Comparison of ENCODE assay signal across 20 cellular contexts in genomic region chr17:28839221-28839620, GRCh38. TPM values are rescaled to one million over a fixed set of nuclear protein-coding genes. Genes with fewer than 3 reads are reported as not detected.
DNase-seq lines count a peak whose midpoint lies in the region; ATAC-seq and TF ChIP-seq lines count a peak whose summit lies in the region.
"Had no signal": no experiment of that assay in that cellular context is flagged by ENCODE, and none has a peak within 500 bp of the region (broad histone marks: within the 10 kb centered on the region; RNA-seq: fewer than 3 reads in every experiment).

No MANE protein-coding gene starts in this region.

- H3K27ac ChIP-seq in BLaER1 (peak overlapping the region; percentile 22; the same call in 1 of the 2 replicates), GM23338 (ENCODE audit: low read depth) (peak overlapping the region; percentile 32; the same call in 1 of the 2 replicates), mesenchymal stem cell (ENCODE audit: low read length, poor library complexity, severe bottlenecking) (peak overlapping the region; percentile 16), Karpas-422 (ENCODE audit: low read length) (no peak overlapping the region)
- H3K27ac ChIP-seq: breast epithelium, esophagus squamous epithelium, suprapubic skin had no signal

- H3K4me1 ChIP-seq in BLaER1 (peaks cover 61% of the 10 kb centered on the region), GM23338 (ENCODE audit: insufficient read depth) (peaks cover 13% of the 10 kb centered on the region; the same call in 1 of the 2 replicates), mesenchymal stem cell (ENCODE audit: control insufficient read depth, insufficient read depth, low read depth, low read length) (peaks cover 13% of the 10 kb centered on the region), Karpas-422 (ENCODE audit: low read length) (peaks cover 11% of the 10 kb centered on the region)
- H3K4me1 ChIP-seq: breast epithelium had no signal

- in situ Hi-C loops in astrocyte of the spinal cord (cut with HindIII; ENCODE audit: low sequenced_read_pairs): no loop called here

- 0 out of 2 replicates have a peak overlapping the region, but pooled peaks have one; percentile 54 for H3K27ac Mint-ChIP-seq in GM23338
- peak overlapping the region in 1 of 2 donors; percentile 17 for H3K27ac Mint-ChIP-seq in activated naive CD4-positive, alpha-beta T cell treated with anti-CD3 and anti-CD28 coated beads, Interleukin-2, amount 50 U/mL, for 72 hours

- H3K9me2 ChIP-seq in GM23338 (ENCODE audit: insufficient read depth): no peaks in the 10 kb centered on the region
- no peaks in the 10 kb centered on the region for H3K9me2 ChIP-seq in Karpas-422 (replicated peaks; ENCODE audit: insufficient read depth, low read length)

- H3K36me3 ChIP-seq in BLaER1 (no peaks in the 10 kb centered on the region), GM23338 (ENCODE audit: insufficient read depth) (no peaks in the 10 kb centered on the region; the same call in 1 of the 2 replicates), mesenchymal stem cell (ENCODE audit: control insufficient read depth in 1 of 2, insufficient read depth in 2 of 2, low read depth in 1 of 2, low read length in 2 of 2) (peaks cover 0 to 4% of the 10 kb centered on the region in 2 experiments), Karpas-422 (ENCODE audit: insufficient read depth, low read length) (peaks cover 4% of the 10 kb centered on the region; the same call in 1 of the 2 replicates)
- H3K36me3 ChIP-seq: breast epithelium, suprapubic skin had no signal

- H4K20me1 ChIP-seq in BLaER1 (peaks cover 78% of the 10 kb centered on the region), GM23338 (replicated peaks; ENCODE audit: insufficient read depth) (peaks cover 8% of the 10 kb centered on the region), Karpas-422 (ENCODE audit: insufficient read depth, low read depth, low read length) (0 out of 2 replicates have a peak, but pooled peaks cover 3% of the 10 kb centered on the region)

- no peak overlapping the region for H4K8ac ChIP-seq in mesenchymal stem cell (ENCODE audit: low read length)

- no peak overlapping the region for H3K9ac ChIP-seq in BLaER1
- no peak overlapping the region for H3K9ac ChIP-seq in mesenchymal stem cell (ENCODE audit: low read length)
- no peak overlapping the region for H3K9ac ChIP-seq in Karpas-422 (ENCODE audit: low read length)

- no peak overlapping the region for H2BK120ac ChIP-seq in mesenchymal stem cell (ENCODE audit: low read depth, low read length)

- DNase-seq in GM23338 (ENCODE audit: low spot score) (no peak), astrocyte of the spinal cord (ENCODE audit: low read depth, low spot score) (peak; percentile 42), mesenchymal stem cell (no peak), Karpas-422 (no peak)
- no peak for DNase-seq in activated naive CD4-positive, alpha-beta T cell treated with anti-CD3 and anti-CD28 coated beads, Interleukin-2, amount 50 U/mL, for 72 hours (ENCODE audit: low spot score in 2 of 2)
- DNase-seq: activated naive CD4-positive, alpha-beta T cell treated with anti-CD3 and anti-CD28 coated beads, Interleukin-2, amount 50 U/mL, for 16 hours; activated T-cell treated with anti-CD3 and anti-CD28 coated beads, Interleukin-2, amount 50 U/mL, for 1 hour; esophagus squamous epithelium; glutamatergic neuron; midbrain; NCI-H1930; NK-92 treated with Interleukin-12 subunit alpha and Interleukin-12 subunit beta, amount 100 ng/mL, for 24 hours; stimulated activated CD4-positive, alpha-beta T cell treated with anti-CD3 and anti-CD28 coated beads, Interleukin-15, amount 100 ng/mL, for 24 hours; SW 1271 had no signal

- H2BK15ac ChIP-seq in mesenchymal stem cell (ENCODE audit: low read depth, poor library complexity, severe bottlenecking): no peak overlapping the region

- no peak overlapping the region for H3K18ac ChIP-seq in mesenchymal stem cell (ENCODE audit: low read depth in 1 of 2, low read length in 2 of 2)

- H3K79me1 ChIP-seq in mesenchymal stem cell (replicated peaks; ENCODE audit: low read length, poor library complexity, severe bottlenecking): peaks cover 3% of the 10 kb centered on the region

- H3K36me3 Mint-ChIP-seq in GM23338 (ENCODE audit: low read depth): peaks cover 9% of the 10 kb centered on the region; the same call in 2 of the 3 replicates
- peaks cover 11 to 13% of the 10 kb centered on the region in 2 donors for H3K36me3 Mint-ChIP-seq in activated naive CD4-positive, alpha-beta T cell treated with anti-CD3 and anti-CD28 coated beads, Interleukin-2, amount 50 U/mL, for 72 hours

- WGBS in mesenchymal stem cell: no CpG with 5 or more reads among the region's 2 CpGs

- no peak overlapping the region for H3K14ac ChIP-seq in mesenchymal stem cell (ENCODE audit: low read length in 2 of 2)

- H2BK12ac ChIP-seq in mesenchymal stem cell (ENCODE audit: low read length in 2 of 2): no peak overlapping the region

- H3F3A ChIP-seq in GM23338 (replicated peaks; ENCODE audit: low read depth): 0 out of 2 replicates have a peak, but pooled peaks cover 8% of the 10 kb centered on the region

- TF ChIP-seq CTCF in GM23338 (conservative IDR thresholded peaks at IDR 0.05; ENCODE audit: low read depth in 2 of 2) (no peak), astrocyte of the spinal cord (IDR thresholded peaks at IDR 0.05; ENCODE audit: low read depth, low read length) (no peak)

- no peaks in the 10 kb centered on the region; the same call in 2 of the 3 replicates for H3K9me3 Mint-ChIP-seq in GM23338
- H3K9me3 Mint-ChIP-seq in activated naive CD4-positive, alpha-beta T cell treated with anti-CD3 and anti-CD28 coated beads, Interleukin-2, amount 50 U/mL, for 72 hours: no peaks in the 10 kb centered on the region

- no peak overlapping the region for H3K4me3 Mint-ChIP-seq in GM23338

- ATAC-seq in GM23338 (no peak), GM18502 (IDR thresholded peaks at IDR 0.05; ENCODE audit: poor library complexity, unreplicated experiment) (no peak)
- ATAC-seq in activated naive CD4-positive, alpha-beta T cell treated with anti-CD3 and anti-CD28 coated beads, Interleukin-2, amount 50 U/mL, for 72 hours: no peak
- ATAC-seq: left lobe of liver had no signal

- H3K9me3 ChIP-seq in BLaER1 (no peaks in the 10 kb centered on the region), mesenchymal stem cell (ENCODE audit: control insufficient read depth, low read length) (no peaks in the 10 kb centered on the region), Karpas-422 (ENCODE audit: low read length) (no peaks in the 10 kb centered on the region)
- H3K9me3 ChIP-seq: breast epithelium, Caco-2, esophagus squamous epithelium, suprapubic skin had no signal

- H3K27me3 Mint-ChIP-seq in GM23338 (ENCODE audit: insufficient read depth, low read depth, poor library complexity): peaks cover 8% of the 10 kb centered on the region

- no peak overlapping the region for H2AFZ ChIP-seq in GM23338
- H2AFZ ChIP-seq in mesenchymal stem cell (ENCODE audit: low read depth, low read length): no peak overlapping the region
- H2AFZ ChIP-seq in Karpas-422 (ENCODE audit: low read length): no peak overlapping the region

- H3K27me3 ChIP-seq in BLaER1: no peaks in the 10 kb centered on the region
- H3K27me3 ChIP-seq in GM23338 (ENCODE audit: insufficient read depth): no peaks in the 10 kb centered on the region
- no peaks in the 10 kb centered on the region for H3K27me3 ChIP-seq in mesenchymal stem cell (ENCODE audit: control insufficient read depth in 1 of 2, insufficient read depth in 1 of 2, low read length in 2 of 2)
- H3K27me3 ChIP-seq in Karpas-422 (ENCODE audit: low read length): no peaks in the 10 kb centered on the region
- H3K27me3 ChIP-seq: breast epithelium, esophagus squamous epithelium, suprapubic skin had no signal

- no peak overlapping the region for H2BK5ac ChIP-seq in mesenchymal stem cell (ENCODE audit: low read depth, low read length, poor library complexity, severe bottlenecking)

- H3K4me3 ChIP-seq in BLaER1 (no peak overlapping the region), GM23338 (no peak overlapping the region), astrocyte of the spinal cord (ENCODE audit: low read depth, low read length) (no peak overlapping the region), mesenchymal stem cell (ENCODE audit: insufficient read depth in 1 of 2, low read depth in 1 of 2, low read length in 2 of 2) (no peak overlapping the region), Karpas-422 (ENCODE audit: low read length) (no peak overlapping the region)
- H3K4me3 ChIP-seq: breast epithelium, esophagus squamous epithelium, suprapubic skin had no signal

- H3K79me2 ChIP-seq in GM23338 (replicated peaks; ENCODE audit: insufficient read depth) (peaks cover 82% of the 10 kb centered on the region), Karpas-422 (ENCODE audit: low read length) (peaks cover 73% of the 10 kb centered on the region)

- H3K4ac ChIP-seq in mesenchymal stem cell (ENCODE audit: low read depth in 1 of 2, low read length in 2 of 2): no peak overlapping the region

- H3K4me1 Mint-ChIP-seq in GM23338: peaks cover 14% of the 10 kb centered on the region

- H3K23ac ChIP-seq in mesenchymal stem cell (ENCODE audit: low read length in 2 of 2): no peak overlapping the region

- no peak overlapping the region for H2AK5ac ChIP-seq in mesenchymal stem cell (ENCODE audit: low read length, severe bottlenecking)

- peak overlapping the region; percentile 99 for H3K4me2 ChIP-seq in BLaER1
- no peak overlapping the region for H3K4me2 ChIP-seq in GM23338
- peak overlapping the region; percentile 23 for H3K4me2 ChIP-seq in mesenchymal stem cell (ENCODE audit: low read length, poor library complexity, severe bottlenecking)
- no peak overlapping the region for H3K4me2 ChIP-seq in Karpas-422 (ENCODE audit: low read depth, low read length, poor library complexity, severe bottlenecking)

- no peak overlapping the region for H4K91ac ChIP-seq in mesenchymal stem cell (ENCODE audit: low read length)

RNA-seq across cellular contexts. Expression of gene FAM222B, which starts 3.4 kb away (rescaled TPM):
- 78.5 and 87.3 TPM in 2 replicates for total RNA-seq in GM23338 (2014; rRNA removed; shearing (Covaris generic))
- 61.8 and 63.7 TPM in 2 replicates for polyA plus RNA-seq in GM23338 (2016; fragmentation: Nextera tagmentation; extraction: Ambion mirVana)
- polyA plus RNA-seq in mesenchymal stem cell (2013, experiment 1 of 2): 44.5 TPM
- polyA plus RNA-seq in mesenchymal stem cell (2013, experiment 2 of 2): 42.8 TPM
- total RNA-seq in Karpas-422 (2014; rRNA removed; shearing (Covaris generic); ENCODE audit: low replicate concordance): 8.0 and 9.6 TPM in 2 replicates
- total RNA-seq in activated naive CD4-positive, alpha-beta T cell treated with anti-CD3 and anti-CD28 coated beads, Interleukin-2, amount 50 U/mL, for 72 hours: 10 to 100 TPM; 15.1 to 24.9 TPM

RNA-seq across cellular contexts. Expression of gene ERAL1, which starts 15.6 kb away (rescaled TPM):
- total RNA-seq in GM23338 (2014; rRNA removed; shearing (Covaris generic)): 118 and 121 TPM in 2 replicates
- polyA plus RNA-seq in GM23338 (2016; fragmentation: Nextera tagmentation; extraction: Ambion mirVana): 77.1 and 77.5 TPM in 2 replicates
- polyA plus RNA-seq in mesenchymal stem cell (2013, experiment 1 of 2): 25.6 TPM
- polyA plus RNA-seq in mesenchymal stem cell (2013, experiment 2 of 2): 25.3 TPM
- 19.5 and 46.2 TPM in 2 replicates for total RNA-seq in Karpas-422 (2014; rRNA removed; shearing (Covaris generic); ENCODE audit: low replicate concordance)
- 10 to 100 TPM; 33.9 to 74.1 TPM for total RNA-seq in activated naive CD4-positive, alpha-beta T cell treated with anti-CD3 and anti-CD28 coated beads, Interleukin-2, amount 50 U/mL, for 72 hours

RNA-seq across cellular contexts. Expression of gene FLOT2, which starts 58.3 kb away (rescaled TPM):
- 66.1 and 66.3 TPM in 2 replicates for total RNA-seq in GM23338 (2014; rRNA removed; shearing (Covaris generic))
- polyA plus RNA-seq in GM23338 (2016; fragmentation: Nextera tagmentation; extraction: Ambion mirVana): 49.8 and 51.0 TPM in 2 replicates
- polyA plus RNA-seq in mesenchymal stem cell (2013, experiment 1 of 2): 70.2 TPM
- polyA plus RNA-seq in mesenchymal stem cell (2013, experiment 2 of 2): 65.0 TPM
- 35.8 and 57.8 TPM in 2 replicates for total RNA-seq in Karpas-422 (2014; rRNA removed; shearing (Covaris generic); ENCODE audit: low replicate concordance)
- 100 to 1,000 TPM in 1 of 2 donors, 10 to 100 TPM in 1; 44.9 to 102 TPM for total RNA-seq in activated naive CD4-positive, alpha-beta T cell treated with anti-CD3 and anti-CD28 coated beads, Interleukin-2, amount 50 U/mL, for 72 hours

Comparison
In these comparisons a context has a peak if more than half of its experiments do, and no peak if none do; other contexts are left out.
1. H3K4me2 ChIP-seq: peak in BLaER1 (single experiment) and mesenchymal stem cell (single experiment); none in GM23338 (single experiment) and Karpas-422 (single experiment).